In the genomic region with DNA sequence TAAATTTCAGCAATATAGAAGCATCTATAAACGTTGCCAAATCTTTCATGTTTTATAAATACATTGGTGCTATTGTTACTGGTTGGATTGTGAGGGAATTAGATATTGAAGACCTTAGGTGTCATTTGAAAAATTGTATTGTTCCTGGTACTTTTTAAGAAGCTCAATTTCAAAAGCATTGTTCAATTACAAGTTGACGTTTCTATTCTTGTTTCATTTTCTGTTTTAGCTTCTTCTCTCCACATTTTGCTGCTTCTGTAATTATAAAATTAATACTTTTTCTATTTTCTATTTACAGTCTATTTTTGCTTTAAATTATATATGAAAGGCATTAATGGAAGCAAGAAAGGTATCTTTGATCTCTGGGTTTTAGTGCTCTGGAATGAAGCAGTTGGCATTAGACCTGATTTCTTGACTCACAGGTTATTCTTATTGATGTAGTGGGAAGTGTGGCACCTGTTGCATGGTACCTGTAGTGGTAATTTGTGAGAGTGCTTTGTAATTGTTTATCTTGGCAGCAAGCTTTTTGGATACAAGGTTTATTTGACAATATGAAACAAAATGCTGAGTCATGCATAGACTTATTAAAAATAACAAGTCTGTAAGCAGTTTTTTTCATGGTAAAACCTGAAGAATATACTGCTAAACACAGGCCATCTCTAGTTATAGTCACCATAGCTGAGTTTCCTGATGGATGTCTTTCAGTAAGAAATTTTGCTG, we compare ENCODE assay signal across 13 cellular contexts. TPM values are rescaled to one million over a fixed set of nuclear protein-coding genes. Genes with fewer than 3 reads are reported as not detected.
A peak's percentile ranks its signal among the peaks of the same experiment; 100 is the strongest.
DNase-seq lines count a peak whose midpoint lies in the region; ATAC-seq and TF ChIP-seq lines count a peak whose summit lies in the region.
"Had no signal": no experiment of that assay in that cellular context is flagged by ENCODE, and none has a peak within 500 bp of the region (broad histone marks: within the 10 kb centered on the region; RNA-seq: fewer than 3 reads in every experiment).

No MANE protein-coding gene starts in this region.

- TF ChIP-seq CTCF in epithelial cell of esophagus (IDR thresholded peaks at IDR 0.05; ENCODE audit: insufficient read depth, low read depth, low read length, missing control alignments) (no peak), omental fat pad (IDR thresholded peaks at IDR 0.05) (no peak)

- ATAC-seq in omental fat pad (ENCODE audit: low FRiP score) = no peak

- no peak overlapping the region for H3K27ac Mint-ChIP-seq in activated naive CD4-positive, alpha-beta T cell treated with anti-CD3 and anti-CD28 coated beads, Interleukin-2, amount 10 ng/mL, durations not matched to agents 7 days and 5 days
- H3K27ac Mint-ChIP-seq: H9 had no signal

- H3K4me3 Mint-ChIP-seq in activated naive CD4-positive, alpha-beta T cell treated with anti-CD3 and anti-CD28 coated beads, Interleukin-2, amount 10 ng/mL, durations not matched to agents 7 days and 5 days = peak overlapping the region; percentile 13
- H3K4me3 Mint-ChIP-seq: H9 had no signal

- H3K9me3 Mint-ChIP-seq in activated naive CD4-positive, alpha-beta T cell treated with anti-CD3 and anti-CD28 coated beads, Interleukin-2, amount 10 ng/mL, durations not matched to agents 7 days and 5 days = no peaks in the 10 kb centered on the region
- H3K9me3 Mint-ChIP-seq: H9 had no signal

- CTCF ChIA-PET in activated naive CD4-positive, alpha-beta T cell treated with anti-CD3 and anti-CD28 coated beads, Interleukin-2, amount 10 ng/mL, durations not matched to agents 7 days and 5 days (lab: Charles Lee) = interaction anchor here (1.3 to 1.4 kb wide), 3 partner anchors 12 to 204 kb away, joined by 3 to 6 read pairs (median 5); a partner anchor contains a TSS

- no peak overlapping the region for H3K4me3 ChIP-seq in epithelial cell of esophagus (ENCODE audit: low read length)
- H3K4me3 ChIP-seq: suprapubic skin had no signal

- peaks cover 19% of the 10 kb centered on the region for H3K36me3 Mint-ChIP-seq in activated naive CD4-positive, alpha-beta T cell treated with anti-CD3 and anti-CD28 coated beads, Interleukin-2, amount 10 ng/mL, durations not matched to agents 7 days and 5 days

- peaks cover 33% of the 10 kb centered on the region for H3K4me1 Mint-ChIP-seq in activated naive CD4-positive, alpha-beta T cell treated with anti-CD3 and anti-CD28 coated beads, Interleukin-2, amount 10 ng/mL, durations not matched to agents 7 days and 5 days

- no peaks in the 10 kb centered on the region for H3K27me3 Mint-ChIP-seq in activated naive CD4-positive, alpha-beta T cell treated with anti-CD3 and anti-CD28 coated beads, Interleukin-2, amount 10 ng/mL, durations not matched to agents 7 days and 5 days

- no peak for DNase-seq in activated naive CD4-positive, alpha-beta T cell treated with anti-CD3 and anti-CD28 coated beads, Interleukin-2, amount 10 ng/mL, durations not matched to agents 7 days and 5 days
- DNase-seq in activated naive CD4-positive, alpha-beta T cell treated with anti-CD3 and anti-CD28 coated beads, Interleukin-2, amount 50 U/mL, for 16 hours = no peak
- peak; percentile 85 for DNase-seq in NCI-H2029 treated with DMSO at 0.1 percent for 48 hours (lab: John Stamatoyannopoulos, UW)
- DNase-seq in epithelial cell of esophagus (ENCODE audit: low read depth) = peak; percentile 10
- peak; percentile 19 for DNase-seq in superior temporal gyrus (ENCODE audit: extremely low spot score)
- DNase-seq in COLO829 (ENCODE audit: low spot score) = no peak
- no peak for DNase-seq in omental fat pad (ENCODE audit: low spot score)
- no peak for DNase-seq in NCI-H510A treated with DMSO at 0.1 percent for 48 hours (lab: John Stamatoyannopoulos, UW)
- DNase-seq: activated CD8-positive, alpha-beta memory T cell treated with anti-CD3 and anti-CD28 coated beads, Interleukin-2, amount 50 U/mL, for 4 hours; H9; hypothalamus; NCI-H226 had no signal

RNA-seq across cellular contexts. Expression of a gene that starts 13.2 kb away (rescaled TPM):
- total RNA-seq in omental fat pad = 10 to 100 TPM; 18.6 to 50.6 (median 23.3) TPM

Comparison
In these comparisons a context has a peak if more than half of its experiments do, and no peak if none do; other contexts are left out.
1. DNase-seq: peak in NCI-H2029 treated with DMSO at 0.1 percent for 48 hours (single experiment), epithelial cell of esophagus (single experiment) and superior temporal gyrus (single experiment); none in activated naive CD4-positive, alpha-beta T cell treated with anti-CD3 and anti-CD28 coated beads, Interleukin-2, amount 10 ng/mL, durations not matched to agents 7 days and 5 days (single experiment), activated naive CD4-positive, alpha-beta T cell treated with anti-CD3 and anti-CD28 coated beads, Interleukin-2, amount 50 U/mL, for 16 hours (single experiment), COLO829 (single experiment), omental fat pad (single experiment) and NCI-H510A treated with DMSO at 0.1 percent for 48 hours (single experiment).